In the genomic region with DNA sequence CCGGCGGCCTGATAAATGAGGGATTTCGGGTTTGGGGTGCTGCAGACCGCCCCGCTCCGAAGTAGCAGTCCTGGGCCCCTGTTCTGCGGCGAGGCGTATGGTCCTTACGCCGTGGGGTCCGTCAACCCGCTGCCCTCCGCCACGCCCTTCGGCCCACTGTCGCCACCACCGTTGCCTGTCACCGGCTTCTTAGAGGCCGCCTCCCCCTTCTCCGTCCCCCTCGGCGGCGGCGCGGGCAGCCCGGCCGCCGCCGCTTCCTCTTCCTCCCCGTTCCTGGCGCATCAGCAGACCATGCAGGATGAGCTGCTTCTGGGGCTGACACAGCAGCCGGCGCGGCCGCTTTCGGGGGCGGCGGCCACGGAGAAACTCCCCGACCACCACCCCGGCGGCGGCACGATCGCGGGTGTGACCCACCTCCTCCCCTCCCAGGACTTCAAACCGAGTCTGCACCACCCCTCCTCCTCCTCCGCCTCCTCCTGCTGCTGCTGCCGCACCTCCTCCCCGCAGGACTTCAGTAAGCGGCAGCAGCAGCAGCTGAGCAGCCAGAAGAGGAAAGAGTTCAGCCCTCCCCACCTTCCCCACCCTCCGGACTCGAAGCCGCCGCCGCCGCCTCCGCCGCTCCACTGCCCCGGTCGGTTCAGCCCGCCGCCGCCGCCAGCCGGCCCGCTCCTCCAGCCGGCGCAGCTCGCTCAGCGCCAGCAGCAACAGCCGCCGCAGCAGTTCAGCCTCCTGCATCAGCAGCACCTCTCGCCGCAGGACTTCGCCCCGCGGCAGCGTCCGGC, we compare ENCODE assay signal across 1 cellular context.
A peak's percentile ranks its signal among the peaks of the same experiment; 100 is the strongest.
TF ChIP-seq lines count a peak whose summit lies in the region.

No MANE protein-coding gene starts in this region.

TF ChIP-seq in HepG2, 621 proteins besides CTCF, POLR2A, EP300 and RAD21 (continued from another document and continues in another):
- TF ChIP-seq FUBP1 (CRISPR knock-in tag; IDR thresholded peaks at IDR 0.05; ENCODE audit: borderline replicate concordance) (no peak), ARNT2 (CRISPR knock-in tag; IDR thresholded peaks at IDR 0.05; ENCODE audit: low read depth) (no peak), NPAS2 (CRISPR knock-in tag; IDR thresholded peaks at IDR 0.05; ENCODE audit: borderline replicate concordance) (no peak), PRPF4 (IDR thresholded peaks at IDR 0.05; ENCODE audit: low read depth, low read length, poor library complexity, severe bottlenecking) (no peak), GMEB1 (CRISPR knock-in tag; IDR thresholded peaks at IDR 0.05; ENCODE audit: borderline replicate concordance) (no peak), ZKSCAN5 (CRISPR knock-in tag; IDR thresholded peaks at IDR 0.05) (no peak), ZNF513 (CRISPR knock-in tag; conservative IDR thresholded peaks at IDR 0.05) (no peak), KMT2A (CRISPR knock-in tag; IDR thresholded peaks at IDR 0.05) (no peak), RXRA (CRISPR knock-in tag; IDR thresholded peaks at IDR 0.05) (no peak), ARID3A (IDR thresholded peaks at IDR 0.05; ENCODE audit: low read depth, low read length) (no peak), KLF16 (CRISPR knock-in tag; IDR thresholded peaks at IDR 0.05) (no peak), PCBP1 (IDR thresholded peaks at IDR 0.05; ENCODE audit: borderline replicate concordance, low read depth, low read length) (peak; percentile 24; the same call in 1 of the 2 replicates), KDM1A (CRISPR knock-in tag; IDR thresholded peaks at IDR 0.05) (no peak), ZNF160 (CRISPR knock-in tag; IDR thresholded peaks at IDR 0.05) (no peak; the same call in 1 of the 2 replicates), ZHX1 (CRISPR knock-in tag; IDR thresholded peaks at IDR 0.05; ENCODE audit: low read depth) (no peak), ZNF501 (CRISPR knock-in tag; IDR thresholded peaks at IDR 0.05) (no peak; the same call in 1 of the 2 replicates), ZNF605 (CRISPR knock-in tag; IDR thresholded peaks at IDR 0.05) (no peak), ZNF460 (CRISPR knock-in tag; IDR thresholded peaks at IDR 0.05; ENCODE audit: borderline replicate concordance) (no peak), FOXO1 (CRISPR knock-in tag; IDR thresholded peaks at IDR 0.05) (0 out of 2 replicates have a peak, but pooled peaks have one; percentile 1), ERF (CRISPR knock-in tag; IDR thresholded peaks at IDR 0.05) (no peak; the same call in none of the 2 replicates), ZNF264 (CRISPR knock-in tag; IDR thresholded peaks at IDR 0.05) (no peak), IKZF1 (IDR thresholded peaks at IDR 0.05) (no peak), ZNF543 (CRISPR knock-in tag; IDR thresholded peaks at IDR 0.05) (no peak), NR3C1 (CRISPR knock-in tag; IDR thresholded peaks at IDR 0.05) (no peak), BORCS8-MEF2B (CRISPR knock-in tag; IDR thresholded peaks at IDR 0.05) (no peak), SMARCC2 (IDR thresholded peaks at IDR 0.05) (no peak), PHF20 (CRISPR knock-in tag; IDR thresholded peaks at IDR 0.05) (no peak), MAF1 (CRISPR knock-in tag; IDR thresholded peaks at IDR 0.05; ENCODE audit: borderline replicate concordance) (no peak)
- TF ChIP-seq, protein P1, sequence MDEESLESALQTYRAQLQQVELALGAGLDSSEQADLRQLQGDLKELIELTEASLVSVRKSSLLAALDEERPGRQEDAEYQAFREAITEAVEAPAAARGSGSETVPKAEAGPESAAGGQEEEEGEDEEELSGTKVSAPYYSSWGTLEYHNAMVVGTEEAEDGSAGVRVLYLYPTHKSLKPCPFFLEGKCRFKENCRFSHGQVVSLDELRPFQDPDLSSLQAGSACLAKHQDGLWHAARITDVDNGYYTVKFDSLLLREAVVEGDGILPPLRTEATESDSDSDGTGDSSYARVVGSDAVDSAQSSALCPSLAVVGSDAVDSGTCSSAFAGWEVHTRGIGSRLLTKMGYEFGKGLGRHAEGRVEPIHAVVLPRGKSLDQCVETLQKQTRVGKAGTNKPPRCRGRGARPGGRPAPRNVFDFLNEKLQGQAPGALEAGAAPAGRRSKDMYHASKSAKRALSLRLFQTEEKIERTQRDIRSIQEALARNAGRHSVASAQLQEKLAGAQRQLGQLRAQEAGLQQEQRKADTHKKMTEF (CRISPR knock-in tag; IDR thresholded peaks at IDR 0.05), result no peak
- TF ChIP-seq, protein P2, sequence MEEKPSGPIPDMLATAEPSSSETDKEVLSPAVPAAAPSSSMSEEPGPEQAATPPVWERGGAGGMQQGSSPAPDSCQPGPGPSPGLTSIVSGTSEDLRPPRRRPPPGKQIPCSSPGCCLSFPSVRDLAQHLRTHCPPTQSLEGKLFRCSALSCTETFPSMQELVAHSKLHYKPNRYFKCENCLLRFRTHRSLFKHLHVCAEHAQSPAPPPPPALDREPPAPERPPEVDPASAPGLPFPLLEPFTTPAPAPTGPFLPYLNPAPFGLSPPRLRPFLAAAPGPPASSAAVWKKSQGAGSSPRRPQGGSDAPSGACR (CRISPR knock-in tag; IDR thresholded peaks at IDR 0.05), result no peak
- TF ChIP-seq, protein P3, sequence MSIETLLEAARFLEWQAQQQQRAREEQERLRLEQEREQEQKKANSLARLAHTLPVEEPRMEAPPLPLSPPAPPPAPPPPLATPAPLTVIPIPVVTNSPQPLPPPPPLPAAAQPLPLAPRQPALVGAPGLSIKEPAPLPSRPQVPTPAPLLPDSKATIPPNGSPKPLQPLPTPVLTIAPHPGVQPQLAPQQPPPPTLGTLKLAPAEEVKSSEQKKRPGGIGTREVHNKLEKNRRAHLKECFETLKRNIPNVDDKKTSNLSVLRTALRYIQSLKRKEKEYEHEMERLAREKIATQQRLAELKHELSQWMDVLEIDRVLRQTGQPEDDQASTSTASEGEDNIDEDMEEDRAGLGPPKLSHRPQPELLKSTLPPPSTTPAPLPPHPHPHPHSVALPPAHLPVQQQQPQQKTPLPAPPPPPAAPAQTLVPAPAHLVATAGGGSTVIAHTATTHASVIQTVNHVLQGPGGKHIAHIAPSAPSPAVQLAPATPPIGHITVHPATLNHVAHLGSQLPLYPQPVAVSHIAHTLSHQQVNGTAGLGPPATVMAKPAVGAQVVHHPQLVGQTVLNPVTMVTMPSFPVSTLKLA (IDR thresholded peaks at IDR 0.05), result no peak
- TF ChIP-seq, protein P4, sequence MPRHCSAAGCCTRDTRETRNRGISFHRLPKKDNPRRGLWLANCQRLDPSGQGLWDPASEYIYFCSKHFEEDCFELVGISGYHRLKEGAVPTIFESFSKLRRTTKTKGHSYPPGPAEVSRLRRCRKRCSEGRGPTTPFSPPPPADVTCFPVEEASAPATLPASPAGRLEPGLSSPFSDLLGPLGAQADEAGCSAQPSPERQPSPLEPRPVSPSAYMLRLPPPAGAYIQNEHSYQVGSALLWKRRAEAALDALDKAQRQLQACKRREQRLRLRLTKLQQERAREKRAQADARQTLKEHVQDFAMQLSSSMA (CRISPR knock-in tag; IDR thresholded peaks at IDR 0.05), result no peak
- TF ChIP-seq, protein P5, sequence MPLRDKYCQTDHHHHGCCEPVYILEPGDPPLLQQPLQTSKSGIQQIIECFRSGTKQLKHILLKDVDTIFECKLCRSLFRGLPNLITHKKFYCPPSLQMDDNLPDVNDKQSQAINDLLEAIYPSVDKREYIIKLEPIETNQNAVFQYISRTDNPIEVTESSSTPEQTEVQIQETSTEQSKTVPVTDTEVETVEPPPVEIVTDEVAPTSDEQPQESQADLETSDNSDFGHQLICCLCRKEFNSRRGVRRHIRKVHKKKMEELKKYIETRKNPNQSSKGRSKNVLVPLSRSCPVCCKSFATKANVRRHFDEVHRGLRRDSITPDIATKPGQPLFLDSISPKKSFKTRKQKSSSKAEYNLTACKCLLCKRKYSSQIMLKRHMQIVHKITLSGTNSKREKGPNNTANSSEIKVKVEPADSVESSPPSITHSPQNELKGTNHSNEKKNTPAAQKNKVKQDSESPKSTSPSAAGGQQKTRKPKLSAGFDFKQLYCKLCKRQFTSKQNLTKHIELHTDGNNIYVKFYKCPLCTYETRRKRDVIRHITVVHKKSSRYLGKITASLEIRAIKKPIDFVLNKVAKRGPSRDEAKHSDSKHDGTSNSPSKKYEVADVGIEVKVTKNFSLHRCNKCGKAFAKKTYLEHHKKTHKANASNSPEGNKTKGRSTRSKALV (CRISPR knock-in tag; IDR thresholded peaks at IDR 0.05), result no peak
- TF ChIP-seq, protein P6, sequence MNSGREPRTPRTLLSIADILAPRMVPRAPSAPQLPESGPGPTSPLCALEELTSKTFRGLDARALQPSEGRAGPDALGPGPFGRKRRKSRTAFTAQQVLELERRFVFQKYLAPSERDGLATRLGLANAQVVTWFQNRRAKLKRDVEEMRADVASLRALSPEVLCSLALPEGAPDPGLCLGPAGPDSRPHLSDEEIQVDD (CRISPR knock-in tag; IDR thresholded peaks at IDR 0.05; ENCODE audit: borderline replicate concordance), result no peak
- TF ChIP-seq, protein P7, sequence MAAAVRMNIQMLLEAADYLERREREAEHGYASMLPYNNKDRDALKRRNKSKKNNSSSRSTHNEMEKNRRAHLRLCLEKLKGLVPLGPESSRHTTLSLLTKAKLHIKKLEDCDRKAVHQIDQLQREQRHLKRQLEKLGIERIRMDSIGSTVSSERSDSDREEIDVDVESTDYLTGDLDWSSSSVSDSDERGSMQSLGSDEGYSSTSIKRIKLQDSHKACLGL (CRISPR knock-in tag; IDR thresholded peaks at IDR 0.05), result no peak
- TF ChIP-seq, protein P8, sequence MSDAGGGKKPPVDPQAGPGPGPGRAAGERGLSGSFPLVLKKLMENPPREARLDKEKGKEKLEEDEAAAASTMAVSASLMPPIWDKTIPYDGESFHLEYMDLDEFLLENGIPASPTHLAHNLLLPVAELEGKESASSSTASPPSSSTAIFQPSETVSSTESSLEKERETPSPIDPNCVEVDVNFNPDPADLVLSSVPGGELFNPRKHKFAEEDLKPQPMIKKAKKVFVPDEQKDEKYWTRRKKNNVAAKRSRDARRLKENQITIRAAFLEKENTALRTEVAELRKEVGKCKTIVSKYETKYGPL (CRISPR knock-in tag; IDR thresholded peaks at IDR 0.05), result no peak
